8 cellular contexts compared by ENCODE assay signal in genomic region chr11:67371549-67372231, GRCh38. TPM values are rescaled to one million over a fixed set of nuclear protein-coding genes. Genes with fewer than 3 reads are reported as not detected.
DNase-seq lines count a peak whose midpoint lies in the region; ATAC-seq and TF ChIP-seq lines count a peak whose summit lies in the region.

No MANE protein-coding gene starts in this region.

- intact Hi-C loops in heart right ventricle (cut with DNase I) = loop anchor here in 1 of 10 donors (2.0 kb wide), 1 partner anchor 15 kb away; no protein-coding TSS in a partner anchor

- H3K4me3 Mint-ChIP-seq in activated naive CD4-positive, alpha-beta T cell treated with anti-CD3 and anti-CD28 coated beads, Interleukin-2, amount 10 ng/mL, durations not matched to agents 7 days and 5 days = peak overlapping the region; percentile 66

- ATAC-seq in heart right ventricle (peak in 5 of 8 donors; percentile 4 to 31 (median 20)), GM18861 (IDR thresholded peaks at IDR 0.05; ENCODE audit: unreplicated experiment) (no peak), GM19463 (IDR thresholded peaks at IDR 0.05; ENCODE audit: unreplicated experiment) (no peak)

- H3K9me3 Mint-ChIP-seq in activated naive CD4-positive, alpha-beta T cell treated with anti-CD3 and anti-CD28 coated beads, Interleukin-2, amount 10 ng/mL, durations not matched to agents 7 days and 5 days = no peaks in the 10 kb centered on the region

- peaks cover 42% of the 10 kb centered on the region for H3K4me1 Mint-ChIP-seq in activated naive CD4-positive, alpha-beta T cell treated with anti-CD3 and anti-CD28 coated beads, Interleukin-2, amount 10 ng/mL, durations not matched to agents 7 days and 5 days

- WGBS in heart right ventricle, 2 donors = 30 to 40% methylated on average over 17 to 18 of the region's 18 CpGs

- H3K36me3 Mint-ChIP-seq in activated naive CD4-positive, alpha-beta T cell treated with anti-CD3 and anti-CD28 coated beads, Interleukin-2, amount 10 ng/mL, durations not matched to agents 7 days and 5 days = no peaks in the 10 kb centered on the region

- no peaks in the 10 kb centered on the region for H3K9me3 ChIP-seq in heart right ventricle

- H3K27ac Mint-ChIP-seq in activated naive CD4-positive, alpha-beta T cell treated with anti-CD3 and anti-CD28 coated beads, Interleukin-2, amount 10 ng/mL, durations not matched to agents 7 days and 5 days = no peak overlapping the region

- H3K27me3 Mint-ChIP-seq in activated naive CD4-positive, alpha-beta T cell treated with anti-CD3 and anti-CD28 coated beads, Interleukin-2, amount 10 ng/mL, durations not matched to agents 7 days and 5 days = peaks cover 100% of the 10 kb centered on the region

- H3K4me1 ChIP-seq in heart right ventricle = peaks cover 14 to 74% (median 41%) of the 10 kb centered on the region in 9 donors

- peaks cover 0 to 5% (median 0%) of the 10 kb centered on the region in 7 donors for H3K27me3 ChIP-seq in heart right ventricle

- peak; percentile 65 for DNase-seq in EL
- peak; percentile 61 to 79 for DNase-seq in Kasumi-1 (lab: John Stamatoyannopoulos, UW)
- DNase-seq in activated naive CD4-positive, alpha-beta T cell treated with anti-CD3 and anti-CD28 coated beads, Interleukin-2, amount 10 ng/mL, durations not matched to agents 7 days and 5 days = peak; percentile 46
- no peak for DNase-seq in heart right ventricle
- DNase-seq in retina = peak; percentile 60
- DNase-seq in activated CD4-positive, alpha-beta T cell treated with anti-CD3 and anti-CD28 coated beads, Interleukin-2, amount 50 U/mL, for 48 hours = no peak

- no peaks in the 10 kb centered on the region for H3K36me3 ChIP-seq in heart right ventricle

- CTCF ChIA-PET in activated naive CD4-positive, alpha-beta T cell treated with anti-CD3 and anti-CD28 coated beads, Interleukin-2, amount 10 ng/mL, durations not matched to agents 7 days and 5 days (lab: Charles Lee) = interaction anchor here (1.1 to 24.9 kb wide), 6 partner anchors 10 to 111 kb away, joined by 3 to 564 read pairs (median 14); partner anchors contain the start of genes AIP and POLD4

- H3K4me3 ChIP-seq in heart right ventricle = peak overlapping the region in 9 of 10 donors; percentile 56 to 82 (median 74)

- H3K27ac ChIP-seq in heart right ventricle = peak overlapping the region in 8 of 10 donors; percentile 87 to 97 (median 92)

- peak in 8 of 9 donors; percentile 15 to 50 (median 42) for TF ChIP-seq CTCF in heart right ventricle (IDR thresholded peaks at IDR 0.05)

RNA-seq across cellular contexts. Expression of gene CLCF1, which starts 1.7 kb away (rescaled TPM):
- 1 to 10 TPM in 6 of 10 donors, under 1 TPM in 4; 0.31 to 2.2 (median 1.0) TPM for total RNA-seq in heart right ventricle
- polyA plus RNA-seq in heart right ventricle = 10 to 100 TPM in 1 of 2 donors, 1 to 10 TPM in 1; 2.6 to 12.3 TPM

RNA-seq across cellular contexts. Expression of gene POLD4, which starts 18.3 kb away (rescaled TPM):
- total RNA-seq in heart right ventricle = 10 to 100 TPM; 30.4 to 80.1 (median 39.6) TPM
- 100 to 1,000 TPM in 1 of 2 donors, 10 to 100 TPM in 1; 66.6 to 214 TPM for polyA plus RNA-seq in heart right ventricle

RNA-seq across cellular contexts. Expression of gene RAD9A, which starts 20.1 kb away (rescaled TPM):
- 10 to 100 TPM in 1 of 10 donors, 1 to 10 TPM in 9; 4.8 to 13.8 (median 6.4) TPM for total RNA-seq in heart right ventricle
- polyA plus RNA-seq in heart right ventricle = 10 to 100 TPM in 1 of 2 donors, 1 to 10 TPM in 1; 9.9 to 15.0 TPM

RNA-seq across cellular contexts. Expression of gene PPP1CA, which starts 30.0 kb away (rescaled TPM):
- total RNA-seq in heart right ventricle = 100 to 1,000 TPM in 7 of 10 donors, 10 to 100 TPM in 3; 92.0 to 143 (median 103) TPM
- polyA plus RNA-seq in heart right ventricle = 100 to 1,000 TPM in 1 of 2 donors, 10 to 100 TPM in 1; 80.2 to 186 TPM

RNA-seq across cellular contexts. Expression of gene TBC1D10C, which starts 32.2 kb away (rescaled TPM):
- 1 to 10 TPM in 2 of 10 donors, under 1 TPM in 8; 0.26 to 7.1 (median 0.65) TPM for total RNA-seq in heart right ventricle
- polyA plus RNA-seq in heart right ventricle = 1 to 10 TPM in 1 of 2 donors, under 1 TPM in 1; 0.62 to 1.4 TPM

Comparison
In these comparisons a context has a peak if more than half of its experiments do, and no peak if none do; other contexts are left out.
1. DNase-seq: peak in EL (single experiment), Kasumi-1 (2 of 2), activated naive CD4-positive, alpha-beta T cell treated with anti-CD3 and anti-CD28 coated beads, Interleukin-2, amount 10 ng/mL, durations not matched to agents 7 days and 5 days (single experiment) and retina (single experiment); none in heart right ventricle (0 of 2) and activated CD4-positive, alpha-beta T cell treated with anti-CD3 and anti-CD28 coated beads, Interleukin-2, amount 50 U/mL, for 48 hours (0 of 2).
2. ATAC-seq: peak in heart right ventricle (5 of 8); none in GM18861 (single experiment) and GM19463 (single experiment).